In genomic region chr12:65093571-65093970, GRCh38 we compare ENCODE assay signal across 33 cellular contexts. TPM values are rescaled to one million over a fixed set of nuclear protein-coding genes. Genes with fewer than 3 reads are reported as not detected.
"Had no signal": no experiment of that assay in that cellular context is flagged by ENCODE, and none has a peak within 500 bp of the region (broad histone marks: within the 10 kb centered on the region; RNA-seq: fewer than 3 reads in every experiment).

No MANE protein-coding gene starts in this region.

- H3K36me3 ChIP-seq: ascending aorta had no signal

- H3K9me3 Mint-ChIP-seq: activated CD4-positive, alpha-beta T cell treated with anti-CD3 and anti-CD28 coated beads, Interleukin-2, amount 10 ng/mL, durations not matched to agents 24 days and 14 days; activated CD8-positive, alpha-beta T cell treated with anti-CD3 and anti-CD28 coated beads for 36 hours; activated T-helper 17 cell treated with anti-CD3 and anti-CD28 coated beads, Interleukin-2, amount 50 U/mL, for 72 hours; T-helper 1 cell treated with Interleukin-12 subunit alpha and Interleukin-12 subunit beta and Interleukin-4 antibody, amounts not matched to agents 30 μg/mL and 1 μg/mL, for 36 hours; T-helper 2 cell treated with Interferon-gamma antibody and Interleukin-4, amounts not matched to agents 5 μg/mL and 100 μg/mL, for 36 hours had no signal

- H3K9ac ChIP-seq: KMS-11 had no signal

- DNase-seq: activated CD4-positive, alpha-beta T cell treated with anti-CD3 and anti-CD28 coated beads, Interleukin-2, amount 10 ng/mL, durations not matched to agents 24 days and 14 days; activated CD4-positive, alpha-beta T cell treated with anti-CD3 and anti-CD28 coated beads, Interleukin-2, amount 50 U/mL, for 4 hours; activated CD8-positive, alpha-beta T cell treated with anti-CD3 and anti-CD28 coated beads for 36 hours; activated effector memory CD4-positive, alpha-beta T cell treated with anti-CD3 and anti-CD28 coated beads, Interleukin-2, amount 50 U/mL, for 16 hours; activated naive CD4-positive, alpha-beta T cell; activated naive CD4-positive, alpha-beta T cell treated with anti-CD3 and anti-CD28 coated beads, Interleukin-2, amount 50 U/mL, for 16 hours; activated naive CD8-positive, alpha-beta T cell treated with anti-CD3 and anti-CD28 coated beads for 36 hours; activated T-cell treated with anti-CD3 and anti-CD28 coated beads, Interleukin-2, amount 50 U/mL, for 1 hour; activated T-cell treated with anti-CD3 and anti-CD28 coated beads, Interleukin-2, amount 50 U/mL, for 72 hours; amniotic stem cell; NCI-H1092 treated with DMSO at 0.1 percent for 48 hours; NCI-H1417; NCI-H146; NCI-H187; NCI-H2029 treated with DMSO at 0.1 percent for 48 hours; NCI-H2107; NCI-H2171; NCI-H510A; NCI-H526; NCI-H748 treated with DMSO at 0.1 percent for 48 hours; NK-92 treated with Interleukin-12 subunit alpha and Interleukin-12 subunit beta, amount 100 ng/mL, for 24 hours; PC-9 had no signal

- H3K36me3 Mint-ChIP-seq: activated naive CD8-positive, alpha-beta T cell treated with anti-CD3 and anti-CD28 coated beads for 36 hours had no signal

- FAIRE-seq: RCC 7860, TTC549 had no signal

- H3K4me2 ChIP-seq: KMS-11, PC-9 had no signal

- H3K27me3 ChIP-seq: ascending aorta had no signal

- H3K4me3 ChIP-seq: ascending aorta, PC-9, SK-N-MC had no signal

- H3K4me3 Mint-ChIP-seq: activated CD4-positive, alpha-beta T cell treated with anti-CD3 and anti-CD28 coated beads, Interleukin-2, amount 10 ng/mL, durations not matched to agents 24 days and 14 days; activated CD8-positive, alpha-beta T cell treated with anti-CD3 and anti-CD28 coated beads for 36 hours; activated naive CD8-positive, alpha-beta T cell treated with anti-CD3 and anti-CD28 coated beads for 36 hours; activated T-cell treated with anti-CD3 and anti-CD28 coated beads, Interleukin-2, amount 50 U/mL, for 72 hours; activated T-helper 17 cell treated with anti-CD3 and anti-CD28 coated beads, Interleukin-2, amount 50 U/mL, for 72 hours; T-helper 1 cell treated with Interleukin-12 subunit alpha and Interleukin-12 subunit beta and Interleukin-4 antibody, amounts not matched to agents 30 μg/mL and 1 μg/mL, for 36 hours; T-helper 2 cell treated with Interferon-gamma antibody and Interleukin-4, amounts not matched to agents 5 μg/mL and 100 μg/mL, for 36 hours had no signal

- H3K4me1 ChIP-seq: ascending aorta had no signal

- H3K4me1 Mint-ChIP-seq: activated CD4-positive, alpha-beta T cell treated with anti-CD3 and anti-CD28 coated beads, Interleukin-2, amount 10 ng/mL, durations not matched to agents 24 days and 14 days; activated naive CD8-positive, alpha-beta T cell treated with anti-CD3 and anti-CD28 coated beads for 36 hours; activated T-helper 17 cell treated with anti-CD3 and anti-CD28 coated beads, Interleukin-2, amount 50 U/mL, for 72 hours had no signal

- ATAC-seq: activated CD8-positive, alpha-beta T cell treated with anti-CD3 and anti-CD28 coated beads for 36 hours; activated T-cell treated with anti-CD3 and anti-CD28 coated beads, Interleukin-2, amount 50 U/mL, for 72 hours; activated T-helper 17 cell treated with anti-CD3 and anti-CD28 coated beads, Interleukin-2, amount 50 U/mL, for 72 hours; Right ventricle myocardium inferior had no signal

- H3K27ac Mint-ChIP-seq: activated CD4-positive, alpha-beta T cell treated with anti-CD3 and anti-CD28 coated beads, Interleukin-2, amount 10 ng/mL, durations not matched to agents 24 days and 14 days; activated CD8-positive, alpha-beta T cell treated with anti-CD3 and anti-CD28 coated beads for 36 hours; activated naive CD8-positive, alpha-beta T cell treated with anti-CD3 and anti-CD28 coated beads for 36 hours; activated T-cell treated with anti-CD3 and anti-CD28 coated beads, Interleukin-2, amount 50 U/mL, for 72 hours; activated T-helper 17 cell treated with anti-CD3 and anti-CD28 coated beads, Interleukin-2, amount 50 U/mL, for 72 hours; T-helper 1 cell treated with Interleukin-12 subunit alpha and Interleukin-12 subunit beta and Interleukin-4 antibody, amounts not matched to agents 30 μg/mL and 1 μg/mL, for 36 hours; T-helper 2 cell treated with Interferon-gamma antibody and Interleukin-4, amounts not matched to agents 5 μg/mL and 100 μg/mL, for 36 hours had no signal

- H3K27ac ChIP-seq: ascending aorta, KMS-11, PC-9, RWPE1, SK-N-MC had no signal

- H2AFZ ChIP-seq: PC-9 had no signal

RNA-seq across cellular contexts. Expression of gene WIF1, which starts 27.5 kb away (rescaled TPM):
- total RNA-seq: activated CD4-positive, alpha-beta T cell treated with anti-CD3 and anti-CD28 coated beads, Interleukin-2, amount 10 ng/mL, durations not matched to agents 24 days and 14 days; activated CD8-positive, alpha-beta memory T cell treated with anti-CD3 and anti-CD28 coated beads for 36 hours; activated CD8-positive, alpha-beta T cell treated with anti-CD3 and anti-CD28 coated beads for 36 hours; activated T-helper 17 cell treated with anti-CD3 and anti-CD28 coated beads, Interleukin-2, amount 50 U/mL, for 72 hours; ascending aorta; PC-9 had no signal
